Comparison of ENCODE assay signal across 9 cellular contexts in the genomic region with DNA sequence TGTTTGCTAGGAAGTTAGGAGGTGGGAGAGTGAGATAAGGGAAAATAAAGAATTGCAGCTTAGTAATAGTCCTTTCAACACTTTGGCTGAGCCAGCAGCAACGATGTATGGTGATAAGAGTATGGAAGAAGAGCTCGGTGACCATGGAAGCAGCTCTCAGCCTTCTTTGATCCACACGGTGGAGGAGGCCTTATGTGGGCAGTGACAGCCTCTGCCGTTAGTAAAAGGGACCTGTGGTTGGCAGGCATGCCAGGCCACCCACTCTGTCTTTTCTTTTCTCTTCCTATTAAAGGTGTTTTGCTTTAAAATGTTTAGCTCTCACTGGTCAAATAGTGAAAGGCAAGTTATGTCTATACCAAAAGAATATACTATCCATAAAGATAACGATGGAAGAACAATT. TPM values are rescaled to one million over a fixed set of nuclear protein-coding genes. Genes with fewer than 3 reads are reported as not detected.
"Had no signal": no experiment of that assay in that cellular context is flagged by ENCODE, and none has a peak within 500 bp of the region (broad histone marks: within the 10 kb centered on the region; RNA-seq: fewer than 3 reads in every experiment).

No MANE protein-coding gene starts in this region.

- H3K4me3 ChIP-seq: GM12878 had no signal

- ATAC-seq: GM12878 had no signal

- FAIRE-seq: G401.6, GM12878, GM12891, GM12892, GM18507, GM19239 had no signal

- DNase-seq: GDM1, GF-D8 had no signal

RNA-seq across cellular contexts. Expression of gene RGS7BP, which starts 7.7 kb away (rescaled TPM):
- total RNA-seq: G401, GM12878 had no signal
- polyA plus RNA-seq: GM12878 had no signal
